Comparison of ENCODE assay signal across 14 cellular contexts in genomic region chr9:89022902-89023301, GRCh38. TPM values are rescaled to one million over a fixed set of nuclear protein-coding genes. Genes with fewer than 3 reads are reported as not detected.
A peak's percentile ranks its signal among the peaks of the same experiment; 100 is the strongest.
DNase-seq lines count a peak whose midpoint lies in the region; ATAC-seq and TF ChIP-seq lines count a peak whose summit lies in the region.
"Had no signal": no experiment of that assay in that cellular context is flagged by ENCODE, and none has a peak within 500 bp of the region (broad histone marks: within the 10 kb centered on the region; RNA-seq: fewer than 3 reads in every experiment).

No MANE protein-coding gene starts in this region.

- TF ChIP-seq CTCF in PC-3 (conservative IDR thresholded peaks at IDR 0.05; ENCODE audit: low read depth, low read length) (no peak), fibroblast of mammary gland (conservative IDR thresholded peaks at IDR 0.05; ENCODE audit: control insufficient read depth, insufficient read depth, low read depth, low read length) (no peak), type B pancreatic cell (conservative IDR thresholded peaks at IDR 0.05) (no peak)

- H3K9ac ChIP-seq in PC-3 (ENCODE audit: low read length): no peak overlapping the region

- BruUV-seq in PC-3 (replicated peaks; lab: Mats Ljungman, UMichigan): no TSS peak

- H3F3A ChIP-seq in PC-3 (ENCODE audit: low read length, unreplicated experiment): no peaks in the 10 kb centered on the region

- intact Hi-C loops in PC-3 (cut with micrococcal nuclease): loop anchor here (10.0 kb wide), 1 partner anchor 252 kb away; no protein-coding TSS in a partner anchor

- H3K4me3 Mint-ChIP-seq in type B pancreatic cell: no peak overlapping the region
- H3K4me3 Mint-ChIP-seq: activated T-helper 17 cell treated with anti-CD3 and anti-CD28 coated beads, Interleukin-2, amount 50 U/mL, for 72 hours; neural crest cell had no signal

- CTCF ChIA-PET in PC-3 (lab: Charles Lee): no interaction called here

- no peaks in the 10 kb centered on the region for H3K27me3 ChIP-seq in PC-3 (ENCODE audit: low read length)

- H3K9me3 Mint-ChIP-seq in type B pancreatic cell: peaks cover 4% of the 10 kb centered on the region
- H3K9me3 Mint-ChIP-seq in activated naive CD4-positive, alpha-beta T cell treated with anti-CD3 and anti-CD28 coated beads, Interleukin-2, amount 50 U/mL, for 72 hours: peaks cover 0 to 5% of the 10 kb centered on the region in 2 donors
- H3K9me3 Mint-ChIP-seq: activated T-helper 17 cell treated with anti-CD3 and anti-CD28 coated beads, Interleukin-2, amount 50 U/mL, for 72 hours; neural crest cell had no signal

- H3K36me3 ChIP-seq in PC-3 (ENCODE audit: low read depth, low read length): no peaks in the 10 kb centered on the region

- no peaks in the 10 kb centered on the region for H3K27me3 Mint-ChIP-seq in type B pancreatic cell

- peaks cover 30% of the 10 kb centered on the region for H3K4me1 ChIP-seq in PC-3 (ENCODE audit: insufficient read depth, low read length)

- peaks cover 28% of the 10 kb centered on the region for H3K4me1 Mint-ChIP-seq in type B pancreatic cell (ENCODE audit: unreplicated experiment)
- H3K4me1 Mint-ChIP-seq: activated T-helper 17 cell treated with anti-CD3 and anti-CD28 coated beads, Interleukin-2, amount 50 U/mL, for 72 hours had no signal

- H2AFZ ChIP-seq in PC-3 (ENCODE audit: low read length): no peak overlapping the region

- no peak for ATAC-seq in PC-3
- ATAC-seq in activated naive CD4-positive, alpha-beta T cell treated with anti-CD3 and anti-CD28 coated beads, Interleukin-2, amount 50 U/mL, for 72 hours: no peak
- ATAC-seq in GM21786 (IDR thresholded peaks at IDR 0.05; ENCODE audit: unreplicated experiment): no peak
- ATAC-seq: activated T-helper 17 cell treated with anti-CD3 and anti-CD28 coated beads, Interleukin-2, amount 50 U/mL, for 72 hours; K562; Panc1 had no signal

- no peaks in the 10 kb centered on the region for H3K9me2 ChIP-seq in PC-3 (replicated peaks; ENCODE audit: low read length)

- H3K79me2 ChIP-seq in PC-3 (ENCODE audit: low read length): no peaks in the 10 kb centered on the region

- no peaks in the 10 kb centered on the region for H3K36me3 Mint-ChIP-seq in type B pancreatic cell
- no peaks in the 10 kb centered on the region for H3K36me3 Mint-ChIP-seq in activated naive CD4-positive, alpha-beta T cell treated with anti-CD3 and anti-CD28 coated beads, Interleukin-2, amount 50 U/mL, for 72 hours

- POLR2A ChIA-PET in PC-3 (lab: Charles Lee; ENCODE audit: unreplicated experiment): no interaction called here

- no peak for DNase-seq in PC-3
- peak; percentile 87 for DNase-seq in fibroblast of mammary gland (ENCODE audit: low read depth)
- peak; percentile 12 for DNase-seq in mucosa of gallbladder (ENCODE audit: low spot score)
- no peak for DNase-seq in type B pancreatic cell (ENCODE audit: extremely low spot score, unreplicated experiment)
- DNase-seq in activated naive CD4-positive, alpha-beta T cell treated with anti-CD3 and anti-CD28 coated beads, Interleukin-2, amount 50 U/mL, for 72 hours (ENCODE audit: low spot score in 2 of 2): no peak
- DNase-seq in UCSD-AML1 (lab: John Stamatoyannopoulos, UW; ENCODE audit: unreplicated experiment): no peak
- DNase-seq in middle frontal gyrus (ENCODE audit: extremely low spot score, low spot score): no peak
- DNase-seq: activated CD4-positive, CD25-positive, alpha-beta regulatory T cell; substantia nigra had no signal

- H3K27ac Mint-ChIP-seq in type B pancreatic cell: peak overlapping the region; percentile 91
- H3K27ac Mint-ChIP-seq in activated naive CD4-positive, alpha-beta T cell treated with anti-CD3 and anti-CD28 coated beads, Interleukin-2, amount 50 U/mL, for 72 hours: no peak overlapping the region
- H3K27ac Mint-ChIP-seq: activated T-helper 17 cell treated with anti-CD3 and anti-CD28 coated beads, Interleukin-2, amount 50 U/mL, for 72 hours had no signal

- no peaks in the 10 kb centered on the region for H4K20me1 ChIP-seq in PC-3 (ENCODE audit: low read length)

- no peaks in the 10 kb centered on the region for H3K9me3 ChIP-seq in PC-3 (ENCODE audit: low read length)

- no peak overlapping the region for H3K4me2 ChIP-seq in PC-3 (ENCODE audit: low read length)

- H3K27ac ChIP-seq in PC-3 (ENCODE audit: low read length): peak overlapping the region; percentile 49

- H3K4me3 ChIP-seq in PC-3 (ENCODE audit: low read length) (no peak overlapping the region), fibroblast of mammary gland (ENCODE audit: control insufficient read depth, low read depth, low read length) (no peak overlapping the region)
- H3K4me3 ChIP-seq: K562 had no signal

RNA-seq across cellular contexts. Expression of gene S1PR3, which starts 31.6 kb away (rescaled TPM):
- 8.4 and 10.0 TPM in 2 replicates for total RNA-seq in PC-3 (2014; rRNA removed)
- total RNA-seq in mucosa of gallbladder: 36.4 TPM
- total RNA-seq in type B pancreatic cell (ENCODE audit: low replicate concordance): 9.3 and 37.9 TPM in 2 replicates
- total RNA-seq in activated naive CD4-positive, alpha-beta T cell treated with anti-CD3 and anti-CD28 coated beads, Interleukin-2, amount 50 U/mL, for 72 hours: under 1 TPM; 0.07 to 0.14 TPM
- total RNA-seq: activated T-helper 17 cell treated with anti-CD3 and anti-CD28 coated beads, Interleukin-2, amount 50 U/mL, for 72 hours had no signal

Comparison
In these comparisons a context has a peak if more than half of its experiments do, and no peak if none do; other contexts are left out.
1. DNase-seq: peak in fibroblast of mammary gland (single experiment) and mucosa of gallbladder (single experiment); none in PC-3 (single experiment), type B pancreatic cell (single experiment), activated naive CD4-positive, alpha-beta T cell treated with anti-CD3 and anti-CD28 coated beads, Interleukin-2, amount 50 U/mL, for 72 hours (0 of 2), UCSD-AML1 (single experiment) and middle frontal gyrus (single experiment).